Comparison of ENCODE assay signal across 1 cellular context in the genomic region with DNA sequence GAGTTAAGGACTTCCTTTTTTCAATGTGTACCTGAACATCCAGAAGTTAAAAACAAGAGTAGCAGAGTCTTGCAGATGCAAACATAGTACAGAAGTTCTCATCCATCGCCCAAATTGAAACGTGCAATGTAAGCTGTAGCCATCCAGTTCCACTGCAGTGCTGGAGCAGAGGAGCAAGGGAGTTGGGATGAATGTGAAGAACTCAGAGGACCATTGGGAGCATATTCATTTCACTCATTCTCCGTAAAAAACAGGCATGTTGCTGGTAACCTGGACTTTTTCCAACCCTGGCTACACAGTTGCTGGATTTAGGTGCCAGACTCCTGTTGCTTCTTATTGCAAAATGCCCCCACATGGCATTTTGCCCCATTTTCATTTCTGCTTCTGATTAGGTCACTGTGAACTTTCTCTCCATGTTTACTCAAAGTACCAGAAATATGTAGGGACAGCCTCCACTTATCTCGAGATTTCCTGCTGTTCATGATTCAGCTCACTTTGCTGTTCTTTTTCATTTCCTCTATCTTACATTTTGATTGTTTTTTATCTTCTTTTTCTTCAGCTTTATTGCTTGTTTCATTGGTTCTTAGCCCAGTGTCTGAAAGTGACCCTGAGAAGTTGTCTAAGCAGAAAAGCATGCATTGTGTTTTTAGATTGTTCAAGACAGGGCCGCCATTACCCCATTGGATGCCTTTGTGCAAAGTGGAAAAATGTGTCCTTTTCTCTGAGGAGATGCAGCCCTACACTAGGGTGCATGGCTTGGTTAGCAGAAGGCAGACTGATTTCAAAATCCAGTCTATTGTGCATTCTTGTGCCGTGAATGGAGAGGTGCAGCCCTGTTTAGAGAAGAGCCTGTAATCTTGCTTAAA.
TF ChIP-seq lines count a peak whose summit lies in the region.

No MANE protein-coding gene starts in this region.

TF ChIP-seq in HEK293, 187 proteins besides CTCF, POLR2A, EP300 and RAD21 (continued from another document):
- TF ChIP-seq, protein P1, sequence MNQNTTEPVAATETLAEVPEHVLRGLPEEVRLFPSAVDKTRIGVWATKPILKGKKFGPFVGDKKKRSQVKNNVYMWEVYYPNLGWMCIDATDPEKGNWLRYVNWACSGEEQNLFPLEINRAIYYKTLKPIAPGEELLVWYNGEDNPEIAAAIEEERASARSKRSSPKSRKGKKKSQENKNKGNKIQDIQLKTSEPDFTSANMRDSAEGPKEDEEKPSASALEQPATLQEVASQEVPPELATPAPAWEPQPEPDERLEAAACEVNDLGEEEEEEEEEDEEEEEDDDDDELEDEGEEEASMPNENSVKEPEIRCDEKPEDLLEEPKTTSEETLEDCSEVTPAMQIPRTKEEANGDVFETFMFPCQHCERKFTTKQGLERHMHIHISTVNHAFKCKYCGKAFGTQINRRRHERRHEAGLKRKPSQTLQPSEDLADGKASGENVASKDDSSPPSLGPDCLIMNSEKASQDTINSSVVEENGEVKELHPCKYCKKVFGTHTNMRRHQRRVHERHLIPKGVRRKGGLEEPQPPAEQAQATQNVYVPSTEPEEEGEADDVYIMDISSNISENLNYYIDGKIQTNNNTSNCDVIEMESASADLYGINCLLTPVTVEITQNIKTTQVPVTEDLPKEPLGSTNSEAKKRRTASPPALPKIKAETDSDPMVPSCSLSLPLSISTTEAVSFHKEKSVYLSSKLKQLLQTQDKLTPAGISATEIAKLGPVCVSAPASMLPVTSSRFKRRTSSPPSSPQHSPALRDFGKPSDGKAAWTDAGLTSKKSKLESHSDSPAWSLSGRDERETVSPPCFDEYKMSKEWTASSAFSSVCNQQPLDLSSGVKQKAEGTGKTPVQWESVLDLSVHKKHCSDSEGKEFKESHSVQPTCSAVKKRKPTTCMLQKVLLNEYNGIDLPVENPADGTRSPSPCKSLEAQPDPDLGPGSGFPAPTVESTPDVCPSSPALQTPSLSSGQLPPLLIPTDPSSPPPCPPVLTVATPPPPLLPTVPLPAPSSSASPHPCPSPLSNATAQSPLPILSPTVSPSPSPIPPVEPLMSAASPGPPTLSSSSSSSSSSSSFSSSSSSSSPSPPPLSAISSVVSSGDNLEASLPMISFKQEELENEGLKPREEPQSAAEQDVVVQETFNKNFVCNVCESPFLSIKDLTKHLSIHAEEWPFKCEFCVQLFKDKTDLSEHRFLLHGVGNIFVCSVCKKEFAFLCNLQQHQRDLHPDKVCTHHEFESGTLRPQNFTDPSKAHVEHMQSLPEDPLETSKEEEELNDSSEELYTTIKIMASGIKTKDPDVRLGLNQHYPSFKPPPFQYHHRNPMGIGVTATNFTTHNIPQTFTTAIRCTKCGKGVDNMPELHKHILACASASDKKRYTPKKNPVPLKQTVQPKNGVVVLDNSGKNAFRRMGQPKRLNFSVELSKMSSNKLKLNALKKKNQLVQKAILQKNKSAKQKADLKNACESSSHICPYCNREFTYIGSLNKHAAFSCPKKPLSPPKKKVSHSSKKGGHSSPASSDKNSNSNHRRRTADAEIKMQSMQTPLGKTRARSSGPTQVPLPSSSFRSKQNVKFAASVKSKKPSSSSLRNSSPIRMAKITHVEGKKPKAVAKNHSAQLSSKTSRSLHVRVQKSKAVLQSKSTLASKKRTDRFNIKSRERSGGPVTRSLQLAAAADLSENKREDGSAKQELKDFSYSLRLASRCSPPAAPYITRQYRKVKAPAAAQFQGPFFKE (tag by site-specific recombination; IDR thresholded peaks at IDR 0.05; ENCODE audit: borderline replicate concordance) = no peak
- TF ChIP-seq FEZF1 (tag by site-specific recombination; IDR thresholded peaks at IDR 0.05) = peak; percentile 54
